Comparison of ENCODE assay signal across 1 cellular context in the genomic region with DNA sequence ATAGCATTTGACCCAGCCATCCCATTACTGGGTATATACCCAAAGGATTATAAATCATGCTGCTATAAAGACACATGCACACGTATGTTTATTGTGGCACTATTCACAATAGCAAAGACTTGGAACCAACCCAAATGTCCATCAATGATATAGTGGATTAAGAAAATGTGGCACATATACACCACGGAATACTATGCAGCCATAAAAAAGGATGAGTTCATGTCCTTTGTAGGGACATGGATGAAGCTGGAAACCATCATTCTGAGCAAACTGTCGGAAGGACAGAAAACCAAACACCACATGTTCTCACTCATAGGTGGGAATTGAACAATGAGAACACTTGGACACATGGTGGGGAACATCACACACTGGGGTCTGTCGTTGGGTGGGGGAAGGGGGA.
TF ChIP-seq lines count a peak whose summit lies in the region.

No MANE protein-coding gene starts in this region.

TF ChIP-seq in HEK293, 187 proteins besides CTCF, POLR2A, EP300 and RAD21 (continued from another document):
- TF ChIP-seq ZNF280D (tag by site-specific recombination; IDR thresholded peaks at IDR 0.05), result 0 out of 2 replicates have a peak, but pooled peaks have one; percentile 42
